Comparison of ENCODE assay signal across 18 cellular contexts in genomic region chr18:50938912-50939311, GRCh38.
"Had no signal": no experiment of that assay in that cellular context is flagged by ENCODE, and none has a peak within 500 bp of the region (broad histone marks: within the 10 kb centered on the region; RNA-seq: fewer than 3 reads in every experiment).

No MANE protein-coding gene starts in this region.

- H3K9me3 ChIP-seq: lower lobe of right lung, neutrophil, pancreas, stomach had no signal

- H3K27ac Mint-ChIP-seq: activated CD4-positive, alpha-beta T cell treated with anti-CD3 and anti-CD28 coated beads, Interleukin-2, amount 10 ng/mL, durations not matched to agents 24 days and 14 days; activated naive CD8-positive, alpha-beta T cell treated with anti-CD3 and anti-CD28 coated beads, Interleukin-2, amount 50 U/mL, for 24 hours; activated T-helper 1 cell treated with anti-CD3 and anti-CD28 coated beads, Interleukin-12 subunit alpha, Interleukin-12 subunit beta, Interleukin-2, Interleukin-4 antibody, amounts not matched to agents 30 ng/mL and 10 ng/mL and 1 ng/mL, durations not matched to agents 14 hours and 24 hours and 36 hours; nephron; type B pancreatic cell had no signal

- H3K27ac ChIP-seq: lower lobe of right lung, neutrophil, pancreas, stomach, VCaP had no signal

- H3K4me1 Mint-ChIP-seq: nephron had no signal

- H3K9me3 Mint-ChIP-seq: activated CD4-positive, alpha-beta memory T cell treated with anti-CD3 and anti-CD28 coated beads, Interleukin-2, amount 10 ng/mL, durations not matched to agents 7 days and 5 days; activated CD4-positive, alpha-beta T cell treated with anti-CD3 and anti-CD28 coated beads, Interleukin-2, amount 10 ng/mL, durations not matched to agents 24 days and 14 days; activated naive CD8-positive, alpha-beta T cell treated with anti-CD3 and anti-CD28 coated beads, Interleukin-2, amount 50 U/mL, for 24 hours; activated T-helper 1 cell treated with anti-CD3 and anti-CD28 coated beads, Interleukin-12 subunit alpha, Interleukin-12 subunit beta, Interleukin-2, Interleukin-4 antibody, amounts not matched to agents 30 ng/mL and 10 ng/mL and 1 ng/mL, durations not matched to agents 14 hours and 24 hours and 36 hours; immature natural killer cell; nephron; type B pancreatic cell had no signal

- H3K4me1 ChIP-seq: lower lobe of right lung, pancreas, stomach had no signal

- DNase-seq: activated CD4-positive, alpha-beta memory T cell treated with anti-CD3 and anti-CD28 coated beads, Interleukin-2, amount 10 ng/mL, durations not matched to agents 7 days and 5 days; activated gamma-delta T cell; activated naive CD4-positive, alpha-beta T cell treated with anti-CD3 and anti-CD28 coated beads, Interleukin-2, amount 50 U/mL, for 16 hours; activated naive CD8-positive, alpha-beta T cell treated with anti-CD3 and anti-CD28 coated beads, Interleukin-2, amount 50 U/mL, for 24 hours; cortex of kidney; immature natural killer cell; lower lobe of right lung; pancreas; right cardiac atrium; stimulated activated CD4-positive, alpha-beta T cell treated with anti-CD3 and anti-CD28 coated beads, Interleukin-1b, Interleukin-23, amount 100 ng/mL, for 48 hours; stomach had no signal

- H3K27me3 ChIP-seq: neutrophil, pancreas, stomach had no signal

- H3K4me3 Mint-ChIP-seq: activated CD4-positive, alpha-beta memory T cell treated with anti-CD3 and anti-CD28 coated beads, Interleukin-2, amount 10 ng/mL, durations not matched to agents 7 days and 5 days; activated CD4-positive, alpha-beta T cell treated with anti-CD3 and anti-CD28 coated beads, Interleukin-2, amount 10 ng/mL, durations not matched to agents 24 days and 14 days; activated naive CD8-positive, alpha-beta T cell treated with anti-CD3 and anti-CD28 coated beads, Interleukin-2, amount 50 U/mL, for 24 hours; activated T-helper 1 cell treated with anti-CD3 and anti-CD28 coated beads, Interleukin-12 subunit alpha, Interleukin-12 subunit beta, Interleukin-2, Interleukin-4 antibody, amounts not matched to agents 30 ng/mL and 10 ng/mL and 1 ng/mL, durations not matched to agents 14 hours and 24 hours and 36 hours; immature natural killer cell; nephron; type B pancreatic cell had no signal

- H3K27me3 Mint-ChIP-seq: activated CD4-positive, alpha-beta memory T cell treated with anti-CD3 and anti-CD28 coated beads, Interleukin-2, amount 10 ng/mL, durations not matched to agents 7 days and 5 days; activated CD4-positive, alpha-beta T cell treated with anti-CD3 and anti-CD28 coated beads, Interleukin-2, amount 10 ng/mL, durations not matched to agents 24 days and 14 days; activated naive CD8-positive, alpha-beta T cell treated with anti-CD3 and anti-CD28 coated beads, Interleukin-2, amount 50 U/mL, for 24 hours; type B pancreatic cell had no signal

- H3K4me3 ChIP-seq: lower lobe of right lung, pancreas, stomach had no signal

- FAIRE-seq: pancreas had no signal

- ATAC-seq: activated CD4-positive, CD25-positive, alpha-beta regulatory T cell treated with anti-CD3 and anti-CD28 coated beads, Interleukin-2, amount 50 U/mL, for 24 hours; activated naive CD8-positive, alpha-beta T cell treated with anti-CD3 and anti-CD28 coated beads, Interleukin-2, amount 50 U/mL, for 24 hours; lower lobe of right lung; pancreas; right cardiac atrium had no signal
